ENCODE assay signal across 17 cellular contexts in the genomic region with DNA sequence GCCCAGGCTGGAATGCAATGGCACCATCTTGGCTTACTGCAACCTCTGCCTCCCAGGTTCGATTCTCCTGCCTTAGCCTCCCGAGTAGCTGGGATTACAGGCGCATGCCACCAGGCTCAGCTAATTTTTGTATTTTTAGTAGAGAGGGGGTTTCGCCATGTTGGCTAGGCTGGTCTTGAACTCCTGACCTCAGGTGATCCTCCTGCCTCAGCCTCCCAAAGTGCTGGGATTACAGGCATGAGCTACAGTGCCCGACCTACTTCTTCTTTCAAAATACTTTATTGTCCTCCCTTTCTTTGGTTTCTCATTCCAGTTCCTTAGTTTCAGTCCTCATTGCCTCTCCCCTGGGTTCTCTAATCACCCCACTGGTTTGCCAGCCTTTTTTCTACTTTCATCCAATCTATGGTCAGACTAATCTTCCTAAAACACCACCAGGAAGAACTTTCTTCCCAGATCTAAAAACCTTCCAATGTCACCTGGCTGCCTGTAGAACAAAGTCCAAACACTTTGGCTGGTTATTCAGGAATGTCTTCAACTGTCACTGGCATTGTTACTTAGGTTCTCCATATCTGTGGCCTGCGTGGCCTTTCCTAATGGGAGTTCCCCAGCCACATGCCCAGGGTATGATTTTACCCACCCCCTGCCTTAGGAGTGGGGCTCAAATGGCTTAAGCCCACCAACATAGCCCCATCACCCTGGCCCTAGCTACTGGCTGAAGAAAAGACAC. TPM values are rescaled to one million over a fixed set of nuclear protein-coding genes. Genes with fewer than 3 reads are reported as not detected.
DNase-seq lines count a peak whose midpoint lies in the region; ATAC-seq and TF ChIP-seq lines count a peak whose summit lies in the region.
"Had no signal": no experiment of that assay in that cellular context is flagged by ENCODE, and none has a peak within 500 bp of the region (broad histone marks: within the 10 kb centered on the region; RNA-seq: fewer than 3 reads in every experiment).

No MANE protein-coding gene starts in this region.

- TF ChIP-seq CTCF in right lobe of liver (IDR thresholded peaks at IDR 0.05): no peak
- no peak for TF ChIP-seq CTCF in osteoblast (IDR thresholded peaks at IDR 0.05; ENCODE audit: extremely low read depth, low read depth, low read length)

- H3K4me1 Mint-ChIP-seq in activated CD4-positive, alpha-beta T cell treated with anti-CD3 and anti-CD28 coated beads for 36 hours: peaks cover 7% of the 10 kb centered on the region
- H3K4me1 Mint-ChIP-seq in T-helper 17 cell: peaks cover 16% of the 10 kb centered on the region
- H3K4me1 Mint-ChIP-seq in stimulated activated naive B cell treated with anti-CD40 and anti-IgM and Interleukin-4, amounts not matched to agents 10 μg/mL and 1 μg/mL and 100 μg/mL, for 72 hours: peaks cover 14 to 29% of the 10 kb centered on the region in 2 donors

- H3K36me3 ChIP-seq in right lobe of liver (no peaks in the 10 kb centered on the region), osteoblast (ENCODE audit: insufficient read depth, low read length) (no peaks in the 10 kb centered on the region)
- H3K36me3 ChIP-seq: thoracic aorta, WERI-Rb-1 had no signal

- H3K27ac ChIP-seq in right lobe of liver (peak overlapping the region in 2 of 3 donors; percentile 15 to 69), osteoblast (ENCODE audit: low read depth, low read length) (no peak overlapping the region)
- H3K27ac ChIP-seq: parathyroid adenoma, RWPE1, WERI-Rb-1 had no signal

- H3K9me3 Mint-ChIP-seq in activated CD4-positive, alpha-beta T cell treated with anti-CD3 and anti-CD28 coated beads for 36 hours (ENCODE audit: low read depth): no peaks in the 10 kb centered on the region
- H3K9me3 Mint-ChIP-seq in stimulated activated naive B cell treated with anti-CD40 and anti-IgM and Interleukin-4, amounts not matched to agents 10 μg/mL and 1 μg/mL and 100 μg/mL, for 72 hours: no peaks in the 10 kb centered on the region

- H3K4me3 ChIP-seq in right lobe of liver: no peak overlapping the region
- no peak overlapping the region for H3K4me3 ChIP-seq in osteoblast (ENCODE audit: insufficient read depth, low read length)
- H3K4me3 ChIP-seq: thoracic aorta had no signal

- no peak overlapping the region for H3K4me3 Mint-ChIP-seq in activated CD4-positive, alpha-beta T cell treated with anti-CD3 and anti-CD28 coated beads for 36 hours
- no peak overlapping the region for H3K4me3 Mint-ChIP-seq in T-helper 17 cell
- H3K4me3 Mint-ChIP-seq in stimulated activated naive B cell treated with anti-CD40 and anti-IgM and Interleukin-4, amounts not matched to agents 10 μg/mL and 1 μg/mL and 100 μg/mL, for 72 hours: peak overlapping the region in 1 of 2 donors; percentile 29

- H3K27me3 ChIP-seq in right lobe of liver (no peaks in the 10 kb centered on the region), osteoblast (ENCODE audit: insufficient read depth, low read length) (no peaks in the 10 kb centered on the region)

- POLR2A ChIA-PET in activated CD4-positive, alpha-beta T cell treated with anti-CD3 and anti-CD28 coated beads for 36 hours (lab: Charles Lee): no interaction called here

- intact Hi-C loops in activated CD4-positive, alpha-beta T cell treated with anti-CD3 and anti-CD28 coated beads for 36 hours (cut with DNase I, micrococcal nuclease): no loop called here
- intact Hi-C loops in right lobe of liver (cut with DNase I): no loop called here

- no peaks in the 10 kb centered on the region for H3K79me2 ChIP-seq in osteoblast (ENCODE audit: insufficient read depth, low read length)
- H3K79me2 ChIP-seq: parathyroid adenoma had no signal

- H3K36me3 Mint-ChIP-seq in activated CD4-positive, alpha-beta T cell treated with anti-CD3 and anti-CD28 coated beads for 36 hours (ENCODE audit: low read depth): no peaks in the 10 kb centered on the region
- H3K36me3 Mint-ChIP-seq in T-helper 17 cell (ENCODE audit: low read depth): peaks cover 4% of the 10 kb centered on the region
- no peaks in the 10 kb centered on the region for H3K36me3 Mint-ChIP-seq in stimulated activated naive B cell treated with anti-CD40 and anti-IgM and Interleukin-4, amounts not matched to agents 10 μg/mL and 1 μg/mL and 100 μg/mL, for 72 hours

- H3K9me3 ChIP-seq in T-helper 17 cell (ENCODE audit: control insufficient read depth, low read length, poor library complexity, severe bottlenecking) (no peaks in the 10 kb centered on the region), right lobe of liver (no peaks in the 10 kb centered on the region), osteoblast (ENCODE audit: low read depth, low read length) (no peaks in the 10 kb centered on the region)
- H3K9me3 ChIP-seq: thoracic aorta had no signal

- H2AFZ ChIP-seq in osteoblast (ENCODE audit: low read length): no peak overlapping the region
- H2AFZ ChIP-seq: parathyroid adenoma had no signal

- no peak for TF ChIP-seq POLR2A in right lobe of liver (IDR thresholded peaks at IDR 0.05)

- no peaks in the 10 kb centered on the region for H3K27me3 Mint-ChIP-seq in activated CD4-positive, alpha-beta T cell treated with anti-CD3 and anti-CD28 coated beads for 36 hours
- H3K27me3 Mint-ChIP-seq in T-helper 17 cell: peaks cover 6% of the 10 kb centered on the region
- no peaks in the 10 kb centered on the region for H3K27me3 Mint-ChIP-seq in stimulated activated naive B cell treated with anti-CD40 and anti-IgM and Interleukin-4, amounts not matched to agents 10 μg/mL and 1 μg/mL and 100 μg/mL, for 72 hours

- no peak overlapping the region for H3K4me2 ChIP-seq in osteoblast (ENCODE audit: insufficient read depth, low read length)

- ATAC-seq in activated CD4-positive, alpha-beta T cell treated with anti-CD3 and anti-CD28 coated beads for 36 hours: no peak
- ATAC-seq in T-helper 17 cell (no peak), right lobe of liver (peak in 2 of 4 donors; percentile 11 to 17)
- no peak for ATAC-seq in stimulated activated naive B cell treated with anti-CD40 and anti-IgM and Interleukin-4, amounts not matched to agents 10 μg/mL and 1 μg/mL and 100 μg/mL, for 72 hours (replicated peaks)

- peak overlapping the region; percentile 28 for H3K27ac Mint-ChIP-seq in activated CD4-positive, alpha-beta T cell treated with anti-CD3 and anti-CD28 coated beads for 36 hours
- peak overlapping the region; percentile 65 for H3K27ac Mint-ChIP-seq in T-helper 17 cell
- H3K27ac Mint-ChIP-seq in stimulated activated naive B cell treated with anti-CD40 and anti-IgM and Interleukin-4, amounts not matched to agents 10 μg/mL and 1 μg/mL and 100 μg/mL, for 72 hours: peak overlapping the region; percentile 80

- DNase-seq in activated CD4-positive, alpha-beta T cell treated with anti-CD3 and anti-CD28 coated beads for 36 hours: no peak
- DNase-seq in activated CD4-positive, alpha-beta T cell treated with anti-CD3 and anti-CD28 coated beads, Interleukin-2, amount 50 U/mL, for 4 hours: no peak
- DNase-seq in T-helper 17 cell: no peak
- no peak for DNase-seq in right lobe of liver
- DNase-seq in stimulated activated naive B cell treated with anti-CD40 and anti-IgM and Interleukin-4, amounts not matched to agents 10 μg/mL and 1 μg/mL and 100 μg/mL, for 72 hours: no peak
- DNase-seq in osteoblast (ENCODE audit: insufficient read length, low spot score, missing footprints): no peak
- no peak for DNase-seq in Ammon's horn (ENCODE audit: low spot score)
- DNase-seq in cortex of kidney (lab: John Stamatoyannopoulos, UW): no peak
- DNase-seq: kidney glomerular epithelial cell; NCI-H187 treated with DMSO at 0.1 percent for 48 hours; NCI-H446; NK-92 treated with Interleukin-12 subunit alpha and Interleukin-12 subunit beta, amount 100 ng/mL, for 24 hours; stimulated activated CD4-positive, alpha-beta T cell treated with anti-CD3 and anti-CD28 coated beads, Interleukin-2, amount 100 ng/mL, for 48 hours; WERI-Rb-1 had no signal

- CTCF ChIA-PET in activated CD4-positive, alpha-beta T cell treated with anti-CD3 and anti-CD28 coated beads for 36 hours (lab: Charles Lee): no interaction called here

- H3K4me1 ChIP-seq in right lobe of liver (peaks cover 0 to 64% (median 24%) of the 10 kb centered on the region in 4 donors), osteoblast (ENCODE audit: insufficient read depth, low read length) (peaks cover 15% of the 10 kb centered on the region)
- H3K4me1 ChIP-seq: parathyroid adenoma had no signal

- 70% methylated on average over 6 of the region's 6 CpGs for WGBS in right lobe of liver (ENCODE audit: insufficient coverage, low coverage, low lambda C conversion rate, missing lambda C conversion rate)

- H4K20me1 ChIP-seq in osteoblast (ENCODE audit: insufficient read depth, low read length): no peaks in the 10 kb centered on the region

RNA-seq across cellular contexts. Expression of a gene that starts 29.0 kb away (rescaled TPM):
- total RNA-seq in activated CD4-positive, alpha-beta T cell treated with anti-CD3 and anti-CD28 coated beads for 36 hours: 1 to 10 TPM; 2.9 to 4.5 TPM
- total RNA-seq in T-helper 17 cell (1 to 10 TPM; 4.8 to 9.5 TPM), right lobe of liver (10 to 100 TPM; 23.2 to 72.9 (median 48.2) TPM), osteoblast (39.5 and 49.9 TPM in 2 replicates)

Comparison
In these comparisons a context has a peak if more than half of its experiments do, and no peak if none do; other contexts are left out.
1. H3K27ac Mint-ChIP-seq: peak in every context shown above with its lines; median percentile 80 in stimulated activated naive B cell treated with anti-CD40 and anti-IgM and Interleukin-4, amounts not matched to agents 10 μg/mL and 1 μg/mL and 100 μg/mL, for 72 hours; 65 in T-helper 17 cell; 28 in activated CD4-positive, alpha-beta T cell treated with anti-CD3 and anti-CD28 coated beads for 36 hours.